In genomic region chr2:136185991-136186771, GRCh38 we compare ENCODE assay signal across 18 cellular contexts.
DNase-seq lines count a peak whose midpoint lies in the region; ATAC-seq and TF ChIP-seq lines count a peak whose summit lies in the region.
"Had no signal": no experiment of that assay in that cellular context is flagged by ENCODE, and none has a peak within 500 bp of the region (broad histone marks: within the 10 kb centered on the region; RNA-seq: fewer than 3 reads in every experiment).

No MANE protein-coding gene starts in this region.

- no CpG with 5 or more reads among the region's 4 CpGs for WGBS in mesendoderm (ENCODE audit: extremely low coverage, insufficient coverage, low lambda C conversion rate)

- no peak overlapping the region for H3K23ac ChIP-seq in mesendoderm (ENCODE audit: low read length)

- no peaks in the 10 kb centered on the region for H3K36me3 Mint-ChIP-seq in T-helper 17 cell (ENCODE audit: low read depth)
- H3K36me3 Mint-ChIP-seq: immature natural killer cell had no signal

- peaks cover 5% of the 10 kb centered on the region for H3K4me1 Mint-ChIP-seq in T-helper 17 cell
- H3K4me1 Mint-ChIP-seq: immature natural killer cell had no signal

- no peak overlapping the region for H4K8ac ChIP-seq in mesendoderm (ENCODE audit: low read depth, low read length)

- H3K4me3 ChIP-seq in HEK293 (ENCODE audit: low read depth, low read length): no peak overlapping the region
- H3K4me3 ChIP-seq in astrocyte of the spinal cord (ENCODE audit: low read depth, low read length): no peak overlapping the region
- no peak overlapping the region for H3K4me3 ChIP-seq in mesendoderm (ENCODE audit: low read length)
- H3K4me3 ChIP-seq: heart left ventricle, Peyer's patch, right lobe of liver, tibial artery had no signal

- TF ChIP-seq CTCF in HEK293 (tag by site-specific recombination; IDR thresholded peaks at IDR 0.05): no peak
- TF ChIP-seq CTCF in astrocyte of the spinal cord (IDR thresholded peaks at IDR 0.05; ENCODE audit: low read depth, low read length): no peak

- H3K4me3 Mint-ChIP-seq in T-helper 17 cell: no peak overlapping the region
- H3K4me3 Mint-ChIP-seq: immature natural killer cell had no signal

- H3K27me3 ChIP-seq in mesendoderm (ENCODE audit: insufficient read depth, low read length, poor library complexity): no peaks in the 10 kb centered on the region
- H3K27me3 ChIP-seq: heart left ventricle, Peyer's patch, right lobe of liver, tibial artery had no signal

- H3K56ac ChIP-seq in mesendoderm (ENCODE audit: low read length): no peak overlapping the region

- H3K27ac Mint-ChIP-seq in T-helper 17 cell: no peak overlapping the region

- H3K36me3 ChIP-seq in HEK293 (ENCODE audit: control insufficient read depth in 2 of 2, insufficient read depth in 1 of 2, low read length in 2 of 2): no peaks in the 10 kb centered on the region
- H3K36me3 ChIP-seq in mesendoderm (ENCODE audit: control insufficient read depth, insufficient read depth, low read length): no peaks in the 10 kb centered on the region
- H3K36me3 ChIP-seq: heart left ventricle, Peyer's patch, right lobe of liver, tibial artery had no signal

- CTCF ChIA-PET in HEK293 (lab: Yijun Ruan, JAX): no interaction called here

- H3K9me3 ChIP-seq in HEK293 (ENCODE audit: control insufficient read depth, insufficient read depth, low read depth, low read length) (no peaks in the 10 kb centered on the region), T-helper 17 cell (ENCODE audit: control insufficient read depth, low read length, poor library complexity, severe bottlenecking) (no peaks in the 10 kb centered on the region)
- H3K9me3 ChIP-seq: Peyer's patch, right lobe of liver, tibial artery had no signal

- no peak overlapping the region for H2BK120ac ChIP-seq in mesendoderm (ENCODE audit: low read depth, low read length)

- H3K4me1 ChIP-seq in HEK293 (ENCODE audit: control insufficient read depth, insufficient read depth, low read length) (no peaks in the 10 kb centered on the region), mesendoderm (ENCODE audit: control insufficient read depth, low read depth, low read length) (no peaks in the 10 kb centered on the region)
- H3K4me1 ChIP-seq: heart left ventricle, Peyer's patch, right lobe of liver, tibial artery had no signal

- in situ Hi-C loops in astrocyte of the spinal cord (cut with HindIII; ENCODE audit: low sequenced_read_pairs): no loop called here

- no peaks in the 10 kb centered on the region for H3K79me2 ChIP-seq in mesendoderm (ENCODE audit: control insufficient read depth, insufficient read depth, low read length)

- H2BK15ac ChIP-seq in mesendoderm (replicated peaks; ENCODE audit: low read depth): no peak overlapping the region

- peak overlapping the region; percentile 32 for H2AK5ac ChIP-seq in mesendoderm (ENCODE audit: low read length)

- H3K9ac ChIP-seq in mesendoderm (ENCODE audit: low read length): no peak overlapping the region

- no peak overlapping the region for H3K4me2 ChIP-seq in mesendoderm (ENCODE audit: low read length)

- DNase-seq in CD1c-positive myeloid dendritic cell (ENCODE audit: extremely low spot score) (peak; percentile 38), astrocyte of the spinal cord (ENCODE audit: low read depth, low spot score) (peak; percentile 0), mesendoderm (no peak), T-helper 17 cell (no peak), iPS-NIHi11 (ENCODE audit: low spot score) (no peak), NCI-H1694 treated with DMSO at 0.1 percent for 48 hours (lab: John Stamatoyannopoulos, UW) (no peak), AG20443 (ENCODE audit: low spot score) (no peak)
- DNase-seq: activated CD4-positive, CD25-positive, alpha-beta regulatory T cell treated with anti-CD3 and anti-CD28 coated beads, Interleukin-2, amount 50 U/mL, for 72 hours; activated CD8-positive, alpha-beta memory T cell treated with anti-CD3 and anti-CD28 coated beads, Interleukin-2, amount 50 U/mL, for 48 hours; activated gamma-delta T cell; effector memory CD4-positive, alpha-beta T cell; GOT3; heart left ventricle; immature natural killer cell; Peyer's patch; right lobe of liver; tibial artery had no signal

- H3K27ac ChIP-seq in HEK293 (ENCODE audit: extremely low read depth, low read depth, low read length): no peak overlapping the region
- no peak overlapping the region for H3K27ac ChIP-seq in mesendoderm (ENCODE audit: low read depth, low read length)
- H3K27ac ChIP-seq: heart left ventricle, Peyer's patch, right lobe of liver, tibial artery had no signal

- no peak overlapping the region for H2BK5ac ChIP-seq in mesendoderm (ENCODE audit: low read length)

- no peak overlapping the region for H3K18ac ChIP-seq in mesendoderm (ENCODE audit: low read length)

- H4K5ac ChIP-seq in mesendoderm (ENCODE audit: low read length): no peak overlapping the region

- POLR2A ChIA-PET in HEK293 (lab: Yijun Ruan, JAX): no interaction called here

- ATAC-seq in T-helper 17 cell: no peak
- ATAC-seq: right lobe of liver had no signal

- no peak overlapping the region for H3K4ac ChIP-seq in mesendoderm (ENCODE audit: low read depth, low read length)

- no peaks in the 10 kb centered on the region for H3K79me1 ChIP-seq in mesendoderm (ENCODE audit: low read length)

- H3K27me3 Mint-ChIP-seq in T-helper 17 cell: no peaks in the 10 kb centered on the region

TF ChIP-seq in HEK293, 187 proteins besides CTCF, POLR2A, EP300 and RAD21:
- TF ChIP-seq ZFHX2 (tag by site-specific recombination; conservative IDR thresholded peaks at IDR 0.05): peak; percentile 90
- peak; percentile 63; the same call in 1 of the 2 replicates for TF ChIP-seq ZNF629 (tag by site-specific recombination; IDR thresholded peaks at IDR 0.05)
- peak; percentile 63; the same call in 1 of the 2 replicates for TF ChIP-seq ATF2 (tag by site-specific recombination; IDR thresholded peaks at IDR 0.05; ENCODE audit: low read depth)
- no peak for TF ChIP-seq ZNF114 (tag by site-specific recombination; IDR thresholded peaks at IDR 0.05)
- TF ChIP-seq ZEB2 (tag by site-specific recombination; IDR thresholded peaks at IDR 0.05): 0 out of 2 replicates have a peak, but pooled peaks have one; percentile 21
- TF ChIP-seq GLIS1 (tag by site-specific recombination; IDR thresholded peaks at IDR 0.05): peak; percentile 53
- TF ChIP-seq ZNF473 (tag by site-specific recombination; IDR thresholded peaks at IDR 0.05): no peak
- 0 out of 2 replicates have a peak, but pooled peaks have one; percentile 46 for TF ChIP-seq ZBTB21 (tag by site-specific recombination; IDR thresholded peaks at IDR 0.05)
- peak; percentile 87 for TF ChIP-seq EGR2 (tag by site-specific recombination; IDR thresholded peaks at IDR 0.05; ENCODE audit: low read depth)
- TF ChIP-seq ZNF768 (tag by site-specific recombination; IDR thresholded peaks at IDR 0.05): no peak

Comparison
In these comparisons a context has a peak if more than half of its experiments do, and no peak if none do; other contexts are left out.
1. DNase-seq: peak in CD1c-positive myeloid dendritic cell (single experiment) and astrocyte of the spinal cord (single experiment); none in mesendoderm (single experiment), T-helper 17 cell (0 of 3), iPS-NIHi11 (single experiment), NCI-H1694 treated with DMSO at 0.1 percent for 48 hours (single experiment) and AG20443 (single experiment).